1 cellular context compared by ENCODE assay signal in the genomic region with DNA sequence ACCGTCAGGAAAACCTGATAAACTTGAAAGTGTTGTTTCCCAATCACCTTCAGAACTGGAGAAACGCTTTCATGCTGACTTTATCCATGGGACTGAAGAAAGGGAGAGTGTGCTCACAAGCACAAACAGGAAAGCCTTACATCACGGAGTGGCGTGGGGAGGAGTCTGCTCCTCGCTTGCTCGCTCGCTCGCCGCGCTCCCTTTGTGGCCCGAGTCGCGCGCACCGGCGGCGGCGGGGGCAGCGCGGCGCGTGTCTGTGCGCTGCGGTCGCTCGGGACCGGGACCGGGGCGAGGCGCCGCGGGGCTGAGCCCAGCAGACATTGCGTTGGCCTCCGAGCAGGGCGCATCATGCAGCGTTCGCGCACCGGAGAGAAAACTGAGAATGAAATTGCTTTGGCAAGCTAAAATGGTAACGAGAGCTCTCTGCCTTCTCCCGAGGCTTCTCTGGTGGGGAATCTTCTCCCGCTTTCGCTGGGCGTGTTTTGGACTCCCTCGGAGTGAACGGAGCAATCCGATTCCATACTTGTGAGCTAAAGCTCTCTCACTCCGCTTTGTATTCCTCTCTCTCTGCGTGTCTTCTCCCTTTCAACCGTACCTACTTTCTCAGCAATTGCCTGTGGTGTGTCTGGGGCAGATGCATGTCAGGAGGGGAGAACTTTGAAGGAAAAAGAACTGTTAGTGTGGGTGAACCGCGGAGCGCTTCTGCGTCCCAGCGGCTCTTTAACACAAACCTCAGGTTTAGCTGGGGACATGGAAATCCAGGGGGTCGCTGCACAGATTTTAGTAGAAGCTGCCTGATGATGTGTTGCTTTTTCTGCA.
A peak's percentile ranks its signal among the peaks of the same experiment; 100 is the strongest.
TF ChIP-seq lines count a peak whose summit lies in the region.

A gene (plus strand): TSS at position 205 of the 819 bp plus-strand sequence. CDS start 178 bp downstream, at position 383.

TF ChIP-seq in HepG2, 621 proteins besides CTCF, POLR2A, EP300 and RAD21 (continued from another document and continues in another):
- TF ChIP-seq, protein P1, sequence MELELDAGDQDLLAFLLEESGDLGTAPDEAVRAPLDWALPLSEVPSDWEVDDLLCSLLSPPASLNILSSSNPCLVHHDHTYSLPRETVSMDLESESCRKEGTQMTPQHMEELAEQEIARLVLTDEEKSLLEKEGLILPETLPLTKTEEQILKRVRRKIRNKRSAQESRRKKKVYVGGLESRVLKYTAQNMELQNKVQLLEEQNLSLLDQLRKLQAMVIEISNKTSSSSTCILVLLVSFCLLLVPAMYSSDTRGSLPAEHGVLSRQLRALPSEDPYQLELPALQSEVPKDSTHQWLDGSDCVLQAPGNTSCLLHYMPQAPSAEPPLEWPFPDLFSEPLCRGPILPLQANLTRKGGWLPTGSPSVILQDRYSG (CRISPR knock-in tag; IDR thresholded peaks at IDR 0.05) = no peak
- TF ChIP-seq, protein P2, sequence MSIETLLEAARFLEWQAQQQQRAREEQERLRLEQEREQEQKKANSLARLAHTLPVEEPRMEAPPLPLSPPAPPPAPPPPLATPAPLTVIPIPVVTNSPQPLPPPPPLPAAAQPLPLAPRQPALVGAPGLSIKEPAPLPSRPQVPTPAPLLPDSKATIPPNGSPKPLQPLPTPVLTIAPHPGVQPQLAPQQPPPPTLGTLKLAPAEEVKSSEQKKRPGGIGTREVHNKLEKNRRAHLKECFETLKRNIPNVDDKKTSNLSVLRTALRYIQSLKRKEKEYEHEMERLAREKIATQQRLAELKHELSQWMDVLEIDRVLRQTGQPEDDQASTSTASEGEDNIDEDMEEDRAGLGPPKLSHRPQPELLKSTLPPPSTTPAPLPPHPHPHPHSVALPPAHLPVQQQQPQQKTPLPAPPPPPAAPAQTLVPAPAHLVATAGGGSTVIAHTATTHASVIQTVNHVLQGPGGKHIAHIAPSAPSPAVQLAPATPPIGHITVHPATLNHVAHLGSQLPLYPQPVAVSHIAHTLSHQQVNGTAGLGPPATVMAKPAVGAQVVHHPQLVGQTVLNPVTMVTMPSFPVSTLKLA (IDR thresholded peaks at IDR 0.05) = no peak
- no peak for TF ChIP-seq ZIK1 (CRISPR knock-in tag; IDR thresholded peaks at IDR 0.05; ENCODE audit: borderline replicate concordance, low read depth)
- TF ChIP-seq NR1H2 (CRISPR knock-in tag; IDR thresholded peaks at IDR 0.05; ENCODE audit: borderline replicate concordance, low read depth) = no peak
- TF ChIP-seq ZEB1 (IDR thresholded peaks at IDR 0.05; ENCODE audit: insufficient replicate concordance, low read depth) = no peak
- TF ChIP-seq CREB1 (IDR thresholded peaks at IDR 0.05) = no peak
- TF ChIP-seq CREB1 (CRISPR knock-in tag; IDR thresholded peaks at IDR 0.05) = no peak
- no peak for TF ChIP-seq ZNF24 (IDR thresholded peaks at IDR 0.05)
- TF ChIP-seq ZNF180 (CRISPR knock-in tag; IDR thresholded peaks at IDR 0.05; ENCODE audit: borderline replicate concordance, low read depth) = no peak
- no peak for TF ChIP-seq SMAD3 (CRISPR knock-in tag; IDR thresholded peaks at IDR 0.05)
- TF ChIP-seq ARNT2 (CRISPR knock-in tag; IDR thresholded peaks at IDR 0.05; ENCODE audit: low read depth) = no peak
- TF ChIP-seq, protein P3, sequence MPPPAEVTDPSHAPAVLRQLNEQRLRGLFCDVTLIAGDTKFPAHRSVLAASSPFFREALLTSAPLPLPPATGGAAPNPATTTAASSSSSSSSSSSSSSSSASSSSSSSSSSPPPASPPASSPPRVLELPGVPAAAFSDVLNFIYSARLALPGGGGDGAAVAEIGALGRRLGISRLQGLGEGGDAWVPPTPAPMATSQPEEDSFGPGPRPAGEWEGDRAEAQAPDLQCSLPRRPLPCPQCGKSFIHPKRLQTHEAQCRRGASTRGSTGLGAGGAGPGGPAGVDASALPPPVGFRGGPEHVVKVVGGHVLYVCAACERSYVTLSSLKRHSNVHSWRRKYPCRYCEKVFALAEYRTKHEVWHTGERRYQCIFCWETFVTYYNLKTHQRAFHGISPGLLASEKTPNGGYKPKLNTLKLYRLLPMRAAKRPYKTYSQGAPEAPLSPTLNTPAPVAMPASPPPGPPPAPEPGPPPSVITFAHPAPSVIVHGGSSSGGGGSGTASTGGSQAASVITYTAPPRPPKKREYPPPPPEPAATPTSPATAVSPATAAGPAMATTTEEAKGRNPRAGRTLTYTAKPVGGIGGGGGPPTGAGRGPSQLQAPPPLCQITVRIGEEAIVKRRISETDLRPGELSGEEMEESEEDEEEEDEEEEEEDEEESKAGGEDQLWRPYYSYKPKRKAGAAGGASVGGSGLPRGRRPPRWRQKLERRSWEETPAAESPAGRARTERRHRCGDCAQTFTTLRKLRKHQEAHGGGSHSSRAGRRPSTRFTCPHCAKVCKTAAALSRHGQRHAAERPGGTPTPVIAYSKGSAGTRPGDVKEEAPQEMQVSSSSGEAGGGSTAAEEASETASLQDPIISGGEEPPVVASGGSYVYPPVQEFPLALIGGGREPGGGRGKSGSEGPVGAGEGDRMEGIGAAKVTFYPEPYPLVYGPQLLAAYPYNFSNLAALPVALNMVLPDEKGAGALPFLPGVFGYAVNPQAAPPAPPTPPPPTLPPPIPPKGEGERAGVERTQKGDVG (CRISPR knock-in tag; IDR thresholded peaks at IDR 0.05; ENCODE audit: borderline replicate concordance) = no peak
- TF ChIP-seq ZNF749 (CRISPR knock-in tag; IDR thresholded peaks at IDR 0.05; ENCODE audit: borderline replicate concordance) = no peak
- no peak for TF ChIP-seq ZNF430 (CRISPR knock-in tag; IDR thresholded peaks at IDR 0.05)
- no peak for TF ChIP-seq ZNF713 (CRISPR knock-in tag; IDR thresholded peaks at IDR 0.05)
- no peak; the same call in 1 of the 2 replicates for TF ChIP-seq SALL1 (CRISPR knock-in tag; IDR thresholded peaks at IDR 0.05)
- TF ChIP-seq, protein P4, sequence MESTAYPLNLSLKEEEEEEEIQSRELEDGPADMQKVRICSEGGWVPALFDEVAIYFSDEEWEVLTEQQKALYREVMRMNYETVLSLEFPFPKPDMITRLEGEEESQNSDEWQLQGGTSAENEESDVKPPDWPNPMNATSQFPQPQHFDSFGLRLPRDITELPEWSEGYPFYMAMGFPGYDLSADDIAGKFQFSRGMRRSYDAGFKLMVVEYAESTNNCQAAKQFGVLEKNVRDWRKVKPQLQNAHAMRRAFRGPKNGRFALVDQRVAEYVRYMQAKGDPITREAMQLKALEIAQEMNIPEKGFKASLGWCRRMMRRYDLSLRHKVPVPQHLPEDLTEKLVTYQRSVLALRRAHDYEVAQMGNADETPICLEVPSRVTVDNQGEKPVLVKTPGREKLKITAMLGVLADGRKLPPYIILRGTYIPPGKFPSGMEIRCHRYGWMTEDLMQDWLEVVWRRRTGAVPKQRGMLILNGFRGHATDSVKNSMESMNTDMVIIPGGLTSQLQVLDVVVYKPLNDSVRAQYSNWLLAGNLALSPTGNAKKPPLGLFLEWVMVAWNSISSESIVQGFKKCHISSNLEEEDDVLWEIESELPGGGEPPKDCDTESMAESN (CRISPR knock-in tag; conservative IDR thresholded peaks at IDR 0.05) = no peak
- TF ChIP-seq ZFP1 (CRISPR knock-in tag; IDR thresholded peaks at IDR 0.05) = no peak
- TF ChIP-seq HES4 (CRISPR knock-in tag; IDR thresholded peaks at IDR 0.05; ENCODE audit: borderline replicate concordance) = no peak
- no peak for TF ChIP-seq ZNF775 (CRISPR knock-in tag; IDR thresholded peaks at IDR 0.05; ENCODE audit: borderline replicate concordance)
- TF ChIP-seq, protein P5, sequence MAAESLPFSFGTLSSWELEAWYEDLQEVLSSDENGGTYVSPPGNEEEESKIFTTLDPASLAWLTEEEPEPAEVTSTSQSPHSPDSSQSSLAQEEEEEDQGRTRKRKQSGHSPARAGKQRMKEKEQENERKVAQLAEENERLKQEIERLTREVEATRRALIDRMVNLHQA (CRISPR knock-in tag; IDR thresholded peaks at IDR 0.05) = no peak
- TF ChIP-seq, protein P6, sequence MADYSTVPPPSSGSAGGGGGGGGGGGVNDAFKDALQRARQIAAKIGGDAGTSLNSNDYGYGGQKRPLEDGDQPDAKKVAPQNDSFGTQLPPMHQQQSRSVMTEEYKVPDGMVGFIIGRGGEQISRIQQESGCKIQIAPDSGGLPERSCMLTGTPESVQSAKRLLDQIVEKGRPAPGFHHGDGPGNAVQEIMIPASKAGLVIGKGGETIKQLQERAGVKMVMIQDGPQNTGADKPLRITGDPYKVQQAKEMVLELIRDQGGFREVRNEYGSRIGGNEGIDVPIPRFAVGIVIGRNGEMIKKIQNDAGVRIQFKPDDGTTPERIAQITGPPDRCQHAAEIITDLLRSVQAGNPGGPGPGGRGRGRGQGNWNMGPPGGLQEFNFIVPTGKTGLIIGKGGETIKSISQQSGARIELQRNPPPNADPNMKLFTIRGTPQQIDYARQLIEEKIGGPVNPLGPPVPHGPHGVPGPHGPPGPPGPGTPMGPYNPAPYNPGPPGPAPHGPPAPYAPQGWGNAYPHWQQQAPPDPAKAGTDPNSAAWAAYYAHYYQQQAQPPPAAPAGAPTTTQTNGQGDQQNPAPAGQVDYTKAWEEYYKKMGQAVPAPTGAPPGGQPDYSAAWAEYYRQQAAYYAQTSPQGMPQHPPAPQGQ (CRISPR knock-in tag; IDR thresholded peaks at IDR 0.05; ENCODE audit: borderline replicate concordance) = no peak
- TF ChIP-seq RAD51 (IDR thresholded peaks at IDR 0.05; ENCODE audit: borderline replicate concordance) = no peak
- TF ChIP-seq, protein P7, sequence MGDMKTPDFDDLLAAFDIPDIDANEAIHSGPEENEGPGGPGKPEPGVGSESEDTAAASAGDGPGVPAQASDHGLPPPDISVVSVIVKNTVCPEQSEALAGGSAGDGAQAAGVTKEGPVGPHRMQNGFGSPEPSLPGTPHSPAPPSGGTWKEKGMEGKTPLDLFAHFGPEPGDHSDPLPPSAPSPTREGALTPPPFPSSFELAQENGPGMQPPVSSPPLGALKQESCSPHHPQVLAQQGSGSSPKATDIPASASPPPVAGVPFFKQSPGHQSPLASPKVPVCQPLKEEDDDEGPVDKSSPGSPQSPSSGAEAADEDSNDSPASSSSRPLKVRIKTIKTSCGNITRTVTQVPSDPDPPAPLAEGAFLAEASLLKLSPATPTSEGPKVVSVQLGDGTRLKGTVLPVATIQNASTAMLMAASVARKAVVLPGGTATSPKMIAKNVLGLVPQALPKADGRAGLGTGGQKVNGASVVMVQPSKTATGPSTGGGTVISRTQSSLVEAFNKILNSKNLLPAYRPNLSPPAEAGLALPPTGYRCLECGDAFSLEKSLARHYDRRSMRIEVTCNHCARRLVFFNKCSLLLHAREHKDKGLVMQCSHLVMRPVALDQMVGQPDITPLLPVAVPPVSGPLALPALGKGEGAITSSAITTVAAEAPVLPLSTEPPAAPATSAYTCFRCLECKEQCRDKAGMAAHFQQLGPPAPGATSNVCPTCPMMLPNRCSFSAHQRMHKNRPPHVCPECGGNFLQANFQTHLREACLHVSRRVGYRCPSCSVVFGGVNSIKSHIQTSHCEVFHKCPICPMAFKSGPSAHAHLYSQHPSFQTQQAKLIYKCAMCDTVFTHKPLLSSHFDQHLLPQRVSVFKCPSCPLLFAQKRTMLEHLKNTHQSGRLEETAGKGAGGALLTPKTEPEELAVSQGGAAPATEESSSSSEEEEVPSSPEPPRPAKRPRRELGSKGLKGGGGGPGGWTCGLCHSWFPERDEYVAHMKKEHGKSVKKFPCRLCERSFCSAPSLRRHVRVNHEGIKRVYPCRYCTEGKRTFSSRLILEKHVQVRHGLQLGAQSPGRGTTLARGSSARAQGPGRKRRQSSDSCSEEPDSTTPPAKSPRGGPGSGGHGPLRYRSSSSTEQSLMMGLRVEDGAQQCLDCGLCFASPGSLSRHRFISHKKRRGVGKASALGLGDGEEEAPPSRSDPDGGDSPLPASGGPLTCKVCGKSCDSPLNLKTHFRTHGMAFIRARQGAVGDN (CRISPR knock-in tag; IDR thresholded peaks at IDR 0.05) = peak; percentile 72
- TF ChIP-seq, protein P8, sequence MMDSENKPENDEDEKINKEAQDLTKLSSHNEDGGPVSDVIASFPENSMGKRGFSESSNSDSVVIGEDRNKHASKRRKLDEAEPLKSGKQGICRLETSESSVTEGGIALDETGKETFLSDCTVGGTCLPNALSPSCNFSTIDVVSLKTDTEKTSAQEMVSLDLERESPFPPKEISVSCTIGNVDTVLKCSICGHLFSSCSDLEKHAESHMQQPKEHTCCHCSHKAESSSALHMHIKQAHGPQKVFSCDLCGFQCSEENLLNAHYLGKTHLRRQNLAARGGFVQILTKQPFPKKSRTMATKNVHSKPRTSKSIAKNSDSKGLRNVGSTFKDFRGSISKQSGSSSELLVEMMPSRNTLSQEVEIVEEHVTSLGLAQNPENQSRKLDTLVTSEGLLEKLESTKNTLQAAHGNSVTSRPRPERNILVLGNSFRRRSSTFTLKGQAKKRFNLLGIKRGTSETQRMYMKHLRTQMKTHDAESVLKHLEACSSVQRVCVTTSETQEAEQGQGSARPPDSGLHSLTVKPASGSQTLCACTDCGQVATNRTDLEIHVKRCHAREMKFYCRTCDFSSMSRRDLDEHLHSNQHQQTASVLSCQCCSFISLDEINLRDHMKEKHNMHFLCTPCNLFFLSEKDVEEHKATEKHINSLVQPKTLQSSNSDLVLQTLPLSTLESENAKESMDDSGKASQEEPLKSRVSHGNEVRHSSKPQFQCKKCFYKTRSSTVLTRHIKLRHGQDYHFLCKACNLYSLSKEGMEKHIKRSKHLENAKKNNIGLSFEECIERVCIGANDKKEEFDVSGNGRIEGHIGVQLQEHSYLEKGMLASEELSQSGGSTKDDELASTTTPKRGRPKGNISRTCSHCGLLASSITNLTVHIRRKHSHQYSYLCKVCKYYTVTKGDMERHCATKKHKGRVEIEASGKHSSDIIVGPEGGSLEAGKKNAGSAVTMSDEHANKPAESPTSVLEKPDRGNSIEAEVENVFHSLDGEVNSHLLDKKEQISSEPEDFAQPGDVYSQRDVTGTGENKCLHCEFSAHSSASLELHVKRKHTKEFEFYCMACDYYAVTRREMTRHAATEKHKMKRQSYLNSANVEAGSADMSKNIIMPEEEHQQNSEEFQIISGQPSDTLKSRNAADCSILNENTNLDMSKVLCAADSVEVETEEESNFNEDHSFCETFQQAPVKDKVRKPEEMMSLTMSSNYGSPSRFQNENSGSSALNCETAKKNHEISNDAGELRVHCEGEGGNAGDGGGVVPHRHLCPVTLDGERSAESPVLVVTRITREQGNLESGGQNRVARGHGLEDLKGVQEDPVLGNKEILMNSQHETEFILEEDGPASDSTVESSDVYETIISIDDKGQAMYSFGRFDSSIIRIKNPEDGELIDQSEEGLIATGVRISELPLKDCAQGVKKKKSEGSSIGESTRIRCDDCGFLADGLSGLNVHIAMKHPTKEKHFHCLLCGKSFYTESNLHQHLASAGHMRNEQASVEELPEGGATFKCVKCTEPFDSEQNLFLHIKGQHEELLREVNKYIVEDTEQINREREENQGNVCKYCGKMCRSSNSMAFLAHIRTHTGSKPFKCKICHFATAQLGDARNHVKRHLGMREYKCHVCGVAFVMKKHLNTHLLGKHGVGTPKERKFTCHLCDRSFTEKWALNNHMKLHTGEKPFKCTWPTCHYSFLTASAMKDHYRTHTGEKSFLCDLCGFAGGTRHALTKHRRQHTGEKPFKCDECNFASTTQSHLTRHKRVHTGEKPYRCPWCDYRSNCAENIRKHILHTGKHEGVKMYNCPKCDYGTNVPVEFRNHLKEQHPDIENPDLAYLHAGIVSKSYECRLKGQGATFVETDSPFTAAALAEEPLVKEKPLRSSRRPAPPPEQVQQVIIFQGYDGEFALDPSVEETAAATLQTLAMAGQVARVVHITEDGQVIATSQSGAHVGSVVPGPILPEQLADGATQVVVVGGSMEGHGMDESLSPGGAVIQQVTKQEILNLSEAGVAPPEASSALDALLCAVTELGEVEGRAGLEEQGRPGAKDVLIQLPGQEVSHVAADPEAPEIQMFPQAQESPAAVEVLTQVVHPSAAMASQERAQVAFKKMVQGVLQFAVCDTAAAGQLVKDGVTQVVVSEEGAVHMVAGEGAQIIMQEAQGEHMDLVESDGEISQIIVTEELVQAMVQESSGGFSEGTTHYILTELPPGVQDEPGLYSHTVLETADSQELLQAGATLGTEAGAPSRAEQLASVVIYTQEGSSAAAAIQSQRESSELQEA (CRISPR knock-in tag; IDR thresholded peaks at IDR 0.05; ENCODE audit: not compliant biosample characterization) = no peak
- TF ChIP-seq ZFP36L2 (CRISPR knock-in tag; IDR thresholded peaks at IDR 0.05) = no peak
- TF ChIP-seq SRF (IDR thresholded peaks at IDR 0.05; ENCODE audit: low read depth, low read length) = no peak
- no peak for TF ChIP-seq RFXANK (CRISPR knock-in tag; IDR thresholded peaks at IDR 0.05)
- TF ChIP-seq JARID2 (CRISPR knock-in tag; IDR thresholded peaks at IDR 0.05; ENCODE audit: insufficient replicate concordance) = no peak
- TF ChIP-seq MEIS1 (CRISPR knock-in tag; IDR thresholded peaks at IDR 0.05; ENCODE audit: borderline replicate concordance) = no peak
